Comparison of ENCODE assay signal across 20 cellular contexts in genomic region chr2:133737597-133737996, GRCh38.
DNase-seq lines count a peak whose midpoint lies in the region; ATAC-seq lines count a peak whose summit lies in the region.
"Had no signal": no experiment of that assay in that cellular context is flagged by ENCODE, and none has a peak within 500 bp of the region (broad histone marks: within the 10 kb centered on the region; RNA-seq: fewer than 3 reads in every experiment).

No MANE protein-coding gene starts in this region.

- no peaks in the 10 kb centered on the region for H3K4me1 Mint-ChIP-seq in activated T-cell treated with anti-CD3 and anti-CD28 coated beads, Interleukin-2, amount 50 U/mL, for 24 hours (ENCODE audit: low read depth)

- H3K27me3 ChIP-seq in adipocyte (replicated peaks; ENCODE audit: control insufficient read depth, insufficient read depth, low read length), result no peaks in the 10 kb centered on the region
- H3K27me3 ChIP-seq: Peyer's patch, SJCRH30 had no signal

- H3K36me3 ChIP-seq in adipocyte (ENCODE audit: control insufficient read depth, insufficient read depth, low read length, severe bottlenecking), result no peaks in the 10 kb centered on the region
- H3K36me3 ChIP-seq: Peyer's patch, SJCRH30 had no signal

- H3K36me3 Mint-ChIP-seq in activated T-cell treated with anti-CD3 and anti-CD28 coated beads, Interleukin-2, amount 50 U/mL, for 24 hours (ENCODE audit: low read depth), result no peaks in the 10 kb centered on the region
- H3K36me3 Mint-ChIP-seq: CD8-positive, alpha-beta T cell had no signal

- H3K4me1 ChIP-seq in adipocyte (ENCODE audit: control insufficient read depth, insufficient read depth, low read length), result peaks cover 13% of the 10 kb centered on the region
- H3K4me1 ChIP-seq: Peyer's patch, SJCRH30 had no signal

- DNase-seq in ELR (ENCODE audit: low read depth) (peak; percentile 26), adipocyte (ENCODE audit: low read depth) (peak; percentile 14), fibroblast of peridontal ligament (ENCODE audit: extremely low read depth) (peak; percentile 45), SKM-1 (lab: John Stamatoyannopoulos, UW; ENCODE audit: unreplicated experiment) (no peak)
- DNase-seq in activated CD4-positive, alpha-beta T cell treated with anti-CD3 and anti-CD28 coated beads, Interleukin-2, amount 50 U/mL, for 48 hours, result no peak
- DNase-seq in activated T-cell treated with anti-CD3 and anti-CD28 coated beads, Interleukin-2, amount 50 U/mL, for 24 hours, result no peak
- DNase-seq: C1 segment of cervical spinal cord; Calu3; CD8-positive, alpha-beta T cell; DMS153; GDM1; Karpas-422; NCI-H1694; NCI-H2081; NCI-H2171; NCI-H524 treated with DMSO at 0.1 percent for 48 hours; NCI-H82; Peyer's patch; SJCRH30 had no signal

- H3K4me3 Mint-ChIP-seq in activated T-cell treated with anti-CD3 and anti-CD28 coated beads, Interleukin-2, amount 50 U/mL, for 24 hours, result no peak overlapping the region
- H3K4me3 Mint-ChIP-seq: CD8-positive, alpha-beta T cell had no signal

- peaks cover 6% of the 10 kb centered on the region for H3K27me3 Mint-ChIP-seq in activated T-cell treated with anti-CD3 and anti-CD28 coated beads, Interleukin-2, amount 50 U/mL, for 24 hours

- no peak overlapping the region for H3K27ac Mint-ChIP-seq in activated T-cell treated with anti-CD3 and anti-CD28 coated beads, Interleukin-2, amount 50 U/mL, for 24 hours
- H3K27ac Mint-ChIP-seq: CD8-positive, alpha-beta T cell had no signal

- no peak for ATAC-seq in GM19395 (IDR thresholded peaks at IDR 0.05; ENCODE audit: unreplicated experiment)
- ATAC-seq: CD8-positive, alpha-beta T cell had no signal

- no peak overlapping the region for H3K4me3 ChIP-seq in adipocyte (ENCODE audit: low read length)
- H3K4me3 ChIP-seq: Peyer's patch, SJCRH30 had no signal

- H3K9me3 ChIP-seq in adipocyte (ENCODE audit: control insufficient read depth, low read length), result no peaks in the 10 kb centered on the region
- H3K9me3 ChIP-seq: Peyer's patch, SJCRH30 had no signal

- H3K9me3 Mint-ChIP-seq in activated T-cell treated with anti-CD3 and anti-CD28 coated beads, Interleukin-2, amount 50 U/mL, for 24 hours, result no peaks in the 10 kb centered on the region

- H3K9ac ChIP-seq in adipocyte (ENCODE audit: low read length), result no peak overlapping the region

Comparison
In these comparisons a context has a peak if more than half of its experiments do, and no peak if none do; other contexts are left out.
1. DNase-seq: peak in ELR (single experiment), adipocyte (single experiment) and fibroblast of peridontal ligament (single experiment); none in activated CD4-positive, alpha-beta T cell treated with anti-CD3 and anti-CD28 coated beads, Interleukin-2, amount 50 U/mL, for 48 hours (0 of 2), SKM-1 (single experiment) and activated T-cell treated with anti-CD3 and anti-CD28 coated beads, Interleukin-2, amount 50 U/mL, for 24 hours (single experiment).